In genomic region chrX:54808109-54808604, GRCh38 we compare ENCODE assay signal across 8 cellular contexts. TPM values are rescaled to one million over a fixed set of nuclear protein-coding genes. Genes with fewer than 3 reads are reported as not detected.
DNase-seq lines count a peak whose midpoint lies in the region; ATAC-seq, FAIRE-seq and TF ChIP-seq lines count a peak whose summit lies in the region.

No MANE protein-coding gene starts in this region.

- H3K36me3 ChIP-seq in OCI-LY3 (replicated peaks; ENCODE audit: low read depth, low read length) (no peaks in the 10 kb centered on the region), heart left ventricle (peaks cover 0 to 38% (median 25%) of the 10 kb centered on the region in 9 donors), pancreas (peaks cover 0 to 15% (median 0%) of the 10 kb centered on the region in 3 donors)

- H3K4me2 ChIP-seq in OCI-LY3 (ENCODE audit: low read length), result peak overlapping the region; percentile 84

- peaks cover 14% of the 10 kb centered on the region; the same call in 1 of the 2 replicates for H3K79me2 ChIP-seq in OCI-LY3 (ENCODE audit: low read length)

- peak overlapping the region; percentile 85 for H3K4me3 ChIP-seq in AG09309 (ENCODE audit: control insufficient read depth, low read depth, low read length)
- peak overlapping the region; percentile 100 for H3K4me3 ChIP-seq in OCI-LY3 (ENCODE audit: low read length)
- peak overlapping the region; percentile 46 to 99 (median 71) for H3K4me3 ChIP-seq in heart left ventricle
- H3K4me3 ChIP-seq in pancreas, result peak overlapping the region; percentile 37 to 63 (median 50)

- H3K4me1 ChIP-seq in OCI-LY3 (ENCODE audit: low read length), result peaks cover 5% of the 10 kb centered on the region
- peaks cover 0 to 18% (median 7%) of the 10 kb centered on the region in 12 donors for H3K4me1 ChIP-seq in heart left ventricle
- H3K4me1 ChIP-seq in pancreas, result no peaks in the 10 kb centered on the region

- H3K4me1 Mint-ChIP-seq in activated naive CD8-positive, alpha-beta T cell treated with anti-CD3 and anti-CD28 coated beads for 36 hours, result peaks cover 2% of the 10 kb centered on the region

- no peak for TF ChIP-seq CTCF in AG09309 (IDR thresholded peaks at IDR 0.05; ENCODE audit: control insufficient read depth, insufficient read depth, low read depth, low read length, missing control alignments)
- no peak for TF ChIP-seq CTCF in OCI-LY3 (IDR thresholded peaks at IDR 0.05; ENCODE audit: low read depth, low read length)
- no peak for TF ChIP-seq CTCF in heart left ventricle (IDR thresholded peaks at IDR 0.05)
- no peak for TF ChIP-seq CTCF in pancreas (IDR thresholded peaks at IDR 0.05)

- no peaks in the 10 kb centered on the region for H3K9me3 Mint-ChIP-seq in activated naive CD8-positive, alpha-beta T cell treated with anti-CD3 and anti-CD28 coated beads for 36 hours

- H3K27me3 Mint-ChIP-seq in activated naive CD8-positive, alpha-beta T cell treated with anti-CD3 and anti-CD28 coated beads for 36 hours, result no peaks in the 10 kb centered on the region

- H3K27me3 ChIP-seq in OCI-LY3 (ENCODE audit: low read depth, low read length) (peaks cover 13% of the 10 kb centered on the region), heart left ventricle (peaks cover 0 to 4% (median 0%) of the 10 kb centered on the region in 9 donors), pancreas (peaks cover 0 to 3% (median 0%) of the 10 kb centered on the region in 4 donors)

- H3K9ac ChIP-seq in OCI-LY3 (ENCODE audit: low read length), result peak overlapping the region; percentile 97

- H3K27ac ChIP-seq in OCI-LY3 (ENCODE audit: low read length) (peak overlapping the region; percentile 73), heart left ventricle (peak overlapping the region; percentile 78 to 98 (median 89)), pancreas (peak overlapping the region; percentile 35 to 85 (median 78))

- peaks cover 4% of the 10 kb centered on the region for H3K36me3 Mint-ChIP-seq in activated naive CD8-positive, alpha-beta T cell treated with anti-CD3 and anti-CD28 coated beads for 36 hours

- peak; percentile 27 for ATAC-seq in GM18867 (IDR thresholded peaks at IDR 0.05; ENCODE audit: unreplicated experiment)
- ATAC-seq in HG03175 (IDR thresholded peaks at IDR 0.05; ENCODE audit: unreplicated experiment), result peak; percentile 15
- ATAC-seq in heart left ventricle, result peak; percentile 79 to 92 (median 87)
- ATAC-seq in pancreas, result peak; percentile 52 to 79 (median 70)

- H3K9me3 ChIP-seq in OCI-LY3 (ENCODE audit: insufficient read depth, low read length) (no peaks in the 10 kb centered on the region), heart left ventricle (no peaks in the 10 kb centered on the region), pancreas (no peaks in the 10 kb centered on the region)

- H3K27ac Mint-ChIP-seq in activated naive CD8-positive, alpha-beta T cell treated with anti-CD3 and anti-CD28 coated beads for 36 hours, result peak overlapping the region; percentile 94

- no peaks in the 10 kb centered on the region for H4K20me1 ChIP-seq in OCI-LY3 (ENCODE audit: insufficient read depth, low read length)

- intact Hi-C loops in heart left ventricle (cut with DNase I) (loop anchor here in 5 of 10 donors (2.0 to 10.0 kb wide), 5 partner anchors 163 to 766 kb away; partner anchors contain the start of genes APEX2 (in 2 of the 5) and PHF8 (in 1 of the 5)), pancreas (cut with DNase I) (no loop called here)

- no peak for FAIRE-seq in pancreas (lab: Jason Lieb, UNC)

- peak overlapping the region; percentile 98 for H2AFZ ChIP-seq in OCI-LY3 (ENCODE audit: low read depth, low read length)

- peak overlapping the region; percentile 92 for H3K4me3 Mint-ChIP-seq in activated naive CD8-positive, alpha-beta T cell treated with anti-CD3 and anti-CD28 coated beads for 36 hours

- 0 to 45% (median 15%) methylated on average over 23 of the region's 23 CpGs for WGBS in heart left ventricle, 4 donors
- WGBS in pancreas, 2 donors, result 0 to 32% methylated on average over 23 of the region's 23 CpGs

- TF ChIP-seq POLR2A in heart left ventricle (IDR thresholded peaks at IDR 0.05), result no peak

- DNase-seq in AG09309 (ENCODE audit: low read depth), result no peak
- peak; percentile 23 for DNase-seq in activated naive CD8-positive, alpha-beta T cell treated with anti-CD3 and anti-CD28 coated beads for 36 hours
- DNase-seq in heart left ventricle, result peak; percentile 75 to 83 (median 82)
- DNase-seq in pancreas, result peak in 5 of 6 donors; percentile 40 to 83 (median 71)
- no peak for DNase-seq in SKM-1 treated with dmso at 0.1 percent for 144 hours (lab: John Stamatoyannopoulos, UW; ENCODE audit: unreplicated experiment)

RNA-seq across cellular contexts. Expression of gene MAGED2, which starts 0.6 kb away (rescaled TPM):
- 10 to 100 TPM; 29.9 to 32.9 TPM for total RNA-seq in activated naive CD8-positive, alpha-beta T cell treated with anti-CD3 and anti-CD28 coated beads for 36 hours
- total RNA-seq in heart left ventricle, result 100 to 1,000 TPM in 5 of 9 donors, 10 to 100 TPM in 4; 80.7 to 126 (median 102) TPM
- 10 to 100 TPM; 59.3 to 90.9 TPM for polyA plus RNA-seq in heart left ventricle
- 10 to 100 TPM; 25.9 to 77.1 (median 50.8) TPM for total RNA-seq in pancreas
- 100 to 1,000 TPM in 1 of 2 donors, 10 to 100 TPM in 1; 44.0 to 136 TPM for polyA plus RNA-seq in pancreas

RNA-seq across cellular contexts. Expression of gene ITIH6, which starts 10.1 kb away (rescaled TPM):
- not detected for total RNA-seq in activated naive CD8-positive, alpha-beta T cell treated with anti-CD3 and anti-CD28 coated beads for 36 hours
- total RNA-seq in heart left ventricle (not detected), pancreas (not detected)
- polyA plus RNA-seq in heart left ventricle (not detected), pancreas (not detected)

Comparison
In these comparisons a context has a peak if more than half of its experiments do, and no peak if none do; other contexts are left out.
1. DNase-seq: peak in activated naive CD8-positive, alpha-beta T cell treated with anti-CD3 and anti-CD28 coated beads for 36 hours (single experiment), heart left ventricle (5 of 5) and pancreas (5 of 6); none in AG09309 (single experiment) and SKM-1 treated with dmso at 0.1 percent for 144 hours (single experiment).
2. ATAC-seq: peak in every context shown above with its lines; median percentile 87 in heart left ventricle; 70 in pancreas; 27 in GM18867; 15 in HG03175.
3. Peak in every context shown above with its lines, with median percentiles within 50 percentile points of each other: H3K4me3 ChIP-seq and H3K27ac ChIP-seq.